14 cellular contexts compared by ENCODE assay signal in the genomic region with DNA sequence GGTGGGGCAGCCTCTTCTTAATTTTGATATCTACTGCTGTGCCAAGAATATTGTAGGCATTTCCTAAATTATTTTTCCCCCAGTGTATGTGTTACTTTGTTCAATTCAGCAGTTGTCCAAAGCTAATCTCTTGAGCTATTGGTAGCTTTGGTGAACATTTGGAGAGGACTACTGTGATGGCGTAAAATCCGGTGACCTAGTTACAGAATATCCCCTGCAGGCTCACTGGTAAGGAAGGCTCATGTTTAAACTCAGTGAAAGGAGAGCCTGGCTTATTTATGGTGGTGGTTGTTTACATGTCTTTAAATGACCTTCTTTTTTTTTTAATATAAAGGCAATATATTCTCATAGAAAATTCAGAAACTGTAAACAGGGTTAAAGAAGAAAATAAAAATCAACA.
"Had no signal": no experiment of that assay in that cellular context is flagged by ENCODE, and none has a peak within 500 bp of the region (broad histone marks: within the 10 kb centered on the region; RNA-seq: fewer than 3 reads in every experiment).

No MANE protein-coding gene starts in this region.

- H3K4me3 Mint-ChIP-seq: activated CD4-positive, alpha-beta T cell treated with anti-CD3 and anti-CD28 coated beads, Interleukin-2, amount 10 ng/mL, durations not matched to agents 7 days and 5 days; naive thymus-derived CD8-positive, alpha-beta T cell; T-helper 1 cell treated with Interleukin-12 subunit alpha and Interleukin-12 subunit beta and Interleukin-4 antibody, amounts not matched to agents 30 μg/mL and 1 μg/mL, for 36 hours had no signal

- H3K9me3 ChIP-seq: adrenal gland, neutrophil, right lobe of liver, suprapubic skin had no signal

- H3K27me3 ChIP-seq: adrenal gland, brain microvascular endothelial cell, foreskin keratinocyte, neutrophil, right lobe of liver, suprapubic skin had no signal

- H3K9me3 Mint-ChIP-seq: naive thymus-derived CD8-positive, alpha-beta T cell; T-helper 1 cell treated with Interleukin-12 subunit alpha and Interleukin-12 subunit beta and Interleukin-4 antibody, amounts not matched to agents 30 μg/mL and 1 μg/mL, for 36 hours had no signal

- H3K27me3 Mint-ChIP-seq: activated CD4-positive, alpha-beta T cell treated with anti-CD3 and anti-CD28 coated beads, Interleukin-2, amount 10 ng/mL, durations not matched to agents 7 days and 5 days; naive thymus-derived CD8-positive, alpha-beta T cell had no signal

- H3K4me3 ChIP-seq: adrenal gland, right lobe of liver, suprapubic skin had no signal

- ATAC-seq: foreskin keratinocyte; naive thymus-derived CD8-positive, alpha-beta T cell had no signal

- H3K27ac ChIP-seq: adrenal gland, foreskin keratinocyte, neutrophil, suprapubic skin had no signal

- H3K27ac Mint-ChIP-seq: activated CD4-positive, alpha-beta T cell treated with anti-CD3 and anti-CD28 coated beads, Interleukin-2, amount 10 ng/mL, durations not matched to agents 7 days and 5 days; T-helper 1 cell treated with Interleukin-12 subunit alpha and Interleukin-12 subunit beta and Interleukin-4 antibody, amounts not matched to agents 30 μg/mL and 1 μg/mL, for 36 hours had no signal

- H3K36me3 ChIP-seq: adrenal gland, brain microvascular endothelial cell, neutrophil, right lobe of liver had no signal

- DNase-seq: activated CD4-positive, alpha-beta T cell treated with anti-CD3 and anti-CD28 coated beads, Interleukin-2, amount 10 ng/mL, durations not matched to agents 7 days and 5 days; activated CD4-positive, CD25-positive, alpha-beta regulatory T cell; activated naive CD4-positive, alpha-beta T cell treated with anti-CD3 and anti-CD28 coated beads, Interleukin-2, amount 50 U/mL, for 16 hours; adrenal gland; brain microvascular endothelial cell; foreskin keratinocyte; midbrain; naive thymus-derived CD8-positive, alpha-beta T cell; right lobe of liver; stimulated activated CD4-positive, alpha-beta T cell treated with anti-CD3 and anti-CD28 coated beads, Interleukin-12 subunit alpha, Interleukin-12 subunit beta, amount 100 ng/mL, for 4 hours; stimulated activated naive CD4-positive, alpha-beta T cell had no signal
